ENCODE assay signal across 3 cellular contexts in genomic region chr19:38211779-38212178, GRCh38.
TF ChIP-seq lines count a peak whose summit lies in the region.

No MANE protein-coding gene starts in this region.

TF ChIP-seq in HEK293, 187 proteins besides CTCF, POLR2A, EP300 and RAD21 (continued from another document and continues in another):
- TF ChIP-seq, protein P1, sequence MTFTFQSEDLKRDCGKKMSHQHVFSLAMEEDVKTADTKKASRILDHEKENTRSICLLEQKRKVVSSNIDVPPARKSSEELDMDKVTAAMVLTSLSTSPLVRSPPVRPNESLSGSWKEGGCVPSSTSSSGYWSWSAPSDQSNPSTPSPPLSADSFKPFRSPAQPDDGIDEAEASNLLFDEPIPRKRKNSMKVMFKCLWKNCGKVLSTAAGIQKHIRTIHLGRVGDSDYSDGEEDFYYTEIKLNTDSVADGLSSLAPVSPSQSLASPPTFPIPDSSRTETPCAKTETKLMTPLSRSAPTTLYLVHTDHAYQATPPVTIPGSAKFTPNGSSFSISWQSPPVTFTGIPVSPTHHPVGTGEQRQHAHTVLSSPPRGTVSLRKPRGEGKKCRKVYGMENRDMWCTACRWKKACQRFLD (tag by site-specific recombination; IDR thresholded peaks at IDR 0.05): no peak
- TF ChIP-seq ZNF26 (tag by site-specific recombination; IDR thresholded peaks at IDR 0.05) (no peak), ZNF837 (tag by site-specific recombination; IDR thresholded peaks at IDR 0.05) (no peak), KLF8 (tag by site-specific recombination; IDR thresholded peaks at IDR 0.05) (no peak), ZNF701 (tag by site-specific recombination; IDR thresholded peaks at IDR 0.05) (no peak), ZFP69B (tag by site-specific recombination; IDR thresholded peaks at IDR 0.05) (peak; percentile 55; the same call in 1 of the 2 replicates), ZNF449 (tag by site-specific recombination; IDR thresholded peaks at IDR 0.05) (no peak), ZNF629 (tag by site-specific recombination; IDR thresholded peaks at IDR 0.05) (no peak), ZNF658 (tag by site-specific recombination; IDR thresholded peaks at IDR 0.05) (no peak), ZNF692 (tag by site-specific recombination; IDR thresholded peaks at IDR 0.05) (peak; percentile 24; the same call in 1 of the 2 replicates)
- TF ChIP-seq, protein P2, sequence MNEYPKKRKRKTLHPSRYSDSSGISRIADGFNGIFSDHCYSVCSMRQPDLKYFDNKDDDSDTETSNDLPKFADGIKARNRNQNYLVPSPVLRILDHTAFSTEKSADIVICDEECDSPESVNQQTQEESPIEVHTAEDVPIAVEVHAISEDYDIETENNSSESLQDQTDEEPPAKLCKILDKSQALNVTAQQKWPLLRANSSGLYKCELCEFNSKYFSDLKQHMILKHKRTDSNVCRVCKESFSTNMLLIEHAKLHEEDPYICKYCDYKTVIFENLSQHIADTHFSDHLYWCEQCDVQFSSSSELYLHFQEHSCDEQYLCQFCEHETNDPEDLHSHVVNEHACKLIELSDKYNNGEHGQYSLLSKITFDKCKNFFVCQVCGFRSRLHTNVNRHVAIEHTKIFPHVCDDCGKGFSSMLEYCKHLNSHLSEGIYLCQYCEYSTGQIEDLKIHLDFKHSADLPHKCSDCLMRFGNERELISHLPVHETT (tag by site-specific recombination; IDR thresholded peaks at IDR 0.05): no peak

TF ChIP-seq in WTC11, 78 proteins besides CTCF, POLR2A, EP300 and RAD21 (continued from another document and continues in another):
- TF ChIP-seq, protein P3, sequence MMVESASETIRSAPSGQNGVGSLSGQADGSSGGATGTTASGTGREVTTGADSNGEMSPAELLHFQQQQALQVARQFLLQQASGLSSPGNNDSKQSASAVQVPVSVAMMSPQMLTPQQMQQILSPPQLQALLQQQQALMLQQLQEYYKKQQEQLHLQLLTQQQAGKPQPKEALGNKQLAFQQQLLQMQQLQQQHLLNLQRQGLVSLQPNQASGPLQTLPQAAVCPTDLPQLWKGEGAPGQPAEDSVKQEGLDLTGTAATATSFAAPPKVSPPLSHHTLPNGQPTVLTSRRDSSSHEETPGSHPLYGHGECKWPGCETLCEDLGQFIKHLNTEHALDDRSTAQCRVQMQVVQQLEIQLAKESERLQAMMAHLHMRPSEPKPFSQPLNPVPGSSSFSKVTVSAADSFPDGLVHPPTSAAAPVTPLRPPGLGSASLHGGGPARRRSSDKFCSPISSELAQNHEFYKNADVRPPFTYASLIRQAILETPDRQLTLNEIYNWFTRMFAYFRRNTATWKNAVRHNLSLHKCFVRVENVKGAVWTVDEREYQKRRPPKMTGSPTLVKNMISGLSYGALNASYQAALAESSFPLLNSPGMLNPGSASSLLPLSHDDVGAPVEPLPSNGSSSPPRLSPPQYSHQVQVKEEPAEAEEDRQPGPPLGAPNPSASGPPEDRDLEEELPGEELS (CRISPR knock-in tag; IDR thresholded peaks at IDR 0.05): no peak
- TF ChIP-seq ZNF425 (CRISPR knock-in tag; conservative IDR thresholded peaks at IDR 0.05): no peak
- TF ChIP-seq OVOL2 (CRISPR knock-in tag; IDR thresholded peaks at IDR 0.05; ENCODE audit: borderline replicate concordance): no peak
- TF ChIP-seq NFATC4 (CRISPR knock-in tag; IDR thresholded peaks at IDR 0.05): no peak
- no peak for TF ChIP-seq HMGXB4 (CRISPR knock-in tag; IDR thresholded peaks at IDR 0.05)
- TF ChIP-seq ATF1 (CRISPR knock-in tag; IDR thresholded peaks at IDR 0.05): no peak
- no peak for TF ChIP-seq E2F1 (CRISPR knock-in tag; IDR thresholded peaks at IDR 0.05)
- no peak for TF ChIP-seq ESRRA (CRISPR knock-in tag; IDR thresholded peaks at IDR 0.05; ENCODE audit: borderline replicate concordance)
- TF ChIP-seq, protein P4, sequence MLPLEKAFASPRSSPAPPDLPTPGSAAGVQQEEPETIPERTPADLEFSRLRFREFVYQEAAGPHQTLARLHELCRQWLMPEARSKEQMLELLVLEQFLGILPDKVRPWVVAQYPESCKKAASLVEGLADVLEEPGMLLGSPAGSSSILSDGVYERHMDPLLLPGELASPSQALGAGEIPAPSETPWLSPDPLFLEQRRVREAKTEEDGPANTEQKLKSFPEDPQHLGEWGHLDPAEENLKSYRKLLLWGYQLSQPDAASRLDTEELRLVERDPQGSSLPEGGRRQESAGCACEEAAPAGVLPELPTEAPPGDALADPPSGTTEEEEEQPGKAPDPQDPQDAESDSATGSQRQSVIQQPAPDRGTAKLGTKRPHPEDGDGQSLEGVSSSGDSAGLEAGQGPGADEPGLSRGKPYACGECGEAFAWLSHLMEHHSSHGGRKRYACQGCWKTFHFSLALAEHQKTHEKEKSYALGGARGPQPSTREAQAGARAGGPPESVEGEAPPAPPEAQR (CRISPR knock-in tag; IDR thresholded peaks at IDR 0.05): no peak
- TF ChIP-seq ZNF263 (CRISPR knock-in tag; IDR thresholded peaks at IDR 0.05; ENCODE audit: low read depth): no peak

TF ChIP-seq in neural cell, 6 proteins besides CTCF, POLR2A, EP300 and RAD21 (continued from another document):
- TF ChIP-seq REST (IDR thresholded peaks at IDR 0.05; ENCODE audit: borderline replicate concordance) (no peak), SMC3 (conservative IDR thresholded peaks at IDR 0.05; ENCODE audit: poor library complexity) (no peak), MXI1 (conservative IDR thresholded peaks at IDR 0.05; ENCODE audit: poor library complexity, severe bottlenecking) (no peak), POLR2AphosphoS5 (IDR thresholded peaks at IDR 0.05) (no peak)
